In genomic region chr5:147576646-147577535, GRCh38 we compare ENCODE assay signal across 8 cellular contexts.
DNase-seq lines count a peak whose midpoint lies in the region; ATAC-seq and TF ChIP-seq lines count a peak whose summit lies in the region.

No MANE protein-coding gene starts in this region.

- H3K36me3 Mint-ChIP-seq in activated CD4-positive, alpha-beta memory T cell treated with anti-CD3 and anti-CD28 coated beads, Interleukin-2, amount 10 ng/mL, durations not matched to agents 7 days and 5 days (ENCODE audit: low read depth) = no peaks in the 10 kb centered on the region
- peaks cover 0 to 18% (median 5%) of the 10 kb centered on the region in 3 donors for H3K36me3 Mint-ChIP-seq in naive thymus-derived CD8-positive, alpha-beta T cell

- no peaks in the 10 kb centered on the region for H3K9me3 ChIP-seq in psoas muscle

- H3K4me1 Mint-ChIP-seq in activated CD4-positive, alpha-beta memory T cell treated with anti-CD3 and anti-CD28 coated beads, Interleukin-2, amount 10 ng/mL, durations not matched to agents 7 days and 5 days = no peaks in the 10 kb centered on the region
- no peaks in the 10 kb centered on the region for H3K4me1 Mint-ChIP-seq in naive thymus-derived CD8-positive, alpha-beta T cell

- no peaks in the 10 kb centered on the region for H3K27me3 ChIP-seq in psoas muscle (ENCODE audit: insufficient read depth in 3 of 3, low read length in 2 of 3)

- no peaks in the 10 kb centered on the region for H3K36me3 ChIP-seq in psoas muscle (ENCODE audit: insufficient read depth in 1 of 2, low read depth in 1 of 2)

- no peak overlapping the region for H3K4me3 Mint-ChIP-seq in activated CD4-positive, alpha-beta memory T cell treated with anti-CD3 and anti-CD28 coated beads, Interleukin-2, amount 10 ng/mL, durations not matched to agents 7 days and 5 days
- no peak overlapping the region for H3K4me3 Mint-ChIP-seq in naive thymus-derived CD8-positive, alpha-beta T cell

- no peak overlapping the region for H3K27ac Mint-ChIP-seq in activated CD4-positive, alpha-beta memory T cell treated with anti-CD3 and anti-CD28 coated beads, Interleukin-2, amount 10 ng/mL, durations not matched to agents 7 days and 5 days
- no peak overlapping the region for H3K27ac Mint-ChIP-seq in naive thymus-derived CD8-positive, alpha-beta T cell

- TF ChIP-seq CTCF in psoas muscle (IDR thresholded peaks at IDR 0.05) = peak; percentile 79

- no peaks in the 10 kb centered on the region for H3K27me3 Mint-ChIP-seq in activated CD4-positive, alpha-beta memory T cell treated with anti-CD3 and anti-CD28 coated beads, Interleukin-2, amount 10 ng/mL, durations not matched to agents 7 days and 5 days
- H3K27me3 Mint-ChIP-seq in naive thymus-derived CD8-positive, alpha-beta T cell = peaks cover 0 to 6% (median 3%) of the 10 kb centered on the region in 5 donors

- ATAC-seq in GM19438 (IDR thresholded peaks at IDR 0.05; ENCODE audit: low read depth, unreplicated experiment) (peak; percentile 84), psoas muscle (peak in 2 of 4 donors; percentile 63 to 70), GM18520 (IDR thresholded peaks at IDR 0.05; ENCODE audit: unreplicated experiment) (no peak)
- no peak for ATAC-seq in naive thymus-derived CD8-positive, alpha-beta T cell

- peaks cover 4% of the 10 kb centered on the region for H3K9me3 Mint-ChIP-seq in activated CD4-positive, alpha-beta memory T cell treated with anti-CD3 and anti-CD28 coated beads, Interleukin-2, amount 10 ng/mL, durations not matched to agents 7 days and 5 days
- H3K9me3 Mint-ChIP-seq in naive thymus-derived CD8-positive, alpha-beta T cell = peaks cover 5 to 21% (median 16%) of the 10 kb centered on the region in 9 donors

- H3K27ac ChIP-seq in psoas muscle = no peak overlapping the region

- intact Hi-C loops in psoas muscle (cut with DNase I) = loop anchor here (5.0 kb wide), 2 partner anchors 125 to 355 kb away; no protein-coding TSS in a partner anchor

- no peaks in the 10 kb centered on the region for H3K4me1 ChIP-seq in psoas muscle

- H3K4me3 ChIP-seq in psoas muscle = no peak overlapping the region

- WGBS in psoas muscle, 3 donors = 44 to 55% (median 49%) methylated on average over 15 of the region's 15 CpGs

- POLR2A ChIA-PET in activated CD4-positive, alpha-beta memory T cell treated with anti-CD3 and anti-CD28 coated beads, Interleukin-2, amount 10 ng/mL, durations not matched to agents 7 days and 5 days (lab: Charles Lee) = interaction anchor here (0.7 kb wide), 1 partner anchor 124 kb away, joined by 3 read pairs; no protein-coding TSS in a partner anchor
- POLR2A ChIA-PET in naive thymus-derived CD8-positive, alpha-beta T cell (lab: Charles Lee) = no interaction called here

- CTCF ChIA-PET in activated CD4-positive, alpha-beta memory T cell treated with anti-CD3 and anti-CD28 coated beads, Interleukin-2, amount 10 ng/mL, durations not matched to agents 7 days and 5 days (lab: Charles Lee) = interaction anchor here (0.7 to 0.9 kb wide), 5 partner anchors 19 to 1083 kb away, joined by 3 to 4 read pairs (median 3); no protein-coding TSS in a partner anchor

- DNase-seq in ELF-1 (ENCODE audit: low read depth, low spot score) (peak; percentile 68), HuH-7.5 (ENCODE audit: low spot score) (peak; percentile 7), glomerular visceral epithelial cell (ENCODE audit: extremely low spot score) (peak; percentile 40), psoas muscle (peak; percentile 58 to 78)
- peak; percentile 26 for DNase-seq in activated CD4-positive, alpha-beta memory T cell treated with anti-CD3 and anti-CD28 coated beads, Interleukin-2, amount 10 ng/mL, durations not matched to agents 7 days and 5 days
- DNase-seq in naive thymus-derived CD8-positive, alpha-beta T cell = no peak

Comparison
In these comparisons a context has a peak if more than half of its experiments do, and no peak if none do; other contexts are left out.
1. DNase-seq: peak in ELF-1 (single experiment), HuH-7.5 (single experiment), activated CD4-positive, alpha-beta memory T cell treated with anti-CD3 and anti-CD28 coated beads, Interleukin-2, amount 10 ng/mL, durations not matched to agents 7 days and 5 days (single experiment), glomerular visceral epithelial cell (single experiment) and psoas muscle (2 of 2); none in naive thymus-derived CD8-positive, alpha-beta T cell (0 of 10).